ENCODE assay signal across 32 cellular contexts in genomic region chr20:37120497-37120896, GRCh38.
"Had no signal": no experiment of that assay in that cellular context is flagged by ENCODE, and none has a peak within 500 bp of the region (broad histone marks: within the 10 kb centered on the region; RNA-seq: fewer than 3 reads in every experiment).

No MANE protein-coding gene starts in this region.

- H2AFZ ChIP-seq: parathyroid adenoma had no signal

- H3K9me3 ChIP-seq: ovary, psoas muscle, spleen, suprapubic skin, testis, tibial nerve, upper lobe of left lung, vagina had no signal

- H3K27me3 ChIP-seq: ovary, spleen, suprapubic skin, testis, tibial nerve, upper lobe of left lung, vagina had no signal

- H3K4me1 Mint-ChIP-seq: naive thymus-derived CD8-positive, alpha-beta T cell; nephron progenitor cell; neural crest cell; stimulated activated memory B cell treated with anti-CD40 and anti-IgM and Interleukin-4, amounts not matched to agents 10 μg/mL and 1 μg/mL and 100 μg/mL, for 72 hours; stimulated activated naive CD8-positive, alpha-beta T cell treated with anti-CD3 and anti-CD28 coated beads, Interleukin-15, amount 100 ng/mL, for 72 hours had no signal

- H3K4me2 ChIP-seq: smooth muscle cell had no signal

- H3K27ac ChIP-seq: ovary, parathyroid adenoma, psoas muscle, skin epidermis, spleen, suprapubic skin, testis, tibial nerve, upper lobe of left lung, vagina had no signal

- H3K4me1 ChIP-seq: parathyroid adenoma, psoas muscle, spleen, suprapubic skin, testis, tibial nerve, upper lobe of left lung, vagina had no signal

- FAIRE-seq: urothelium cell line had no signal

- H3K27me3 Mint-ChIP-seq: naive thymus-derived CD8-positive, alpha-beta T cell; natural killer cell treated with Interleukin-12 subunit alpha and Interleukin-12 subunit beta and Interleukin-15 and Interleukin-18, amount 100 ng/mL, for 72 hours; progenitor cell of endocrine pancreas; stimulated activated memory B cell treated with anti-CD40 and anti-IgM and Interleukin-4, amounts not matched to agents 10 μg/mL and 1 μg/mL and 100 μg/mL, for 72 hours; stimulated activated naive CD8-positive, alpha-beta T cell treated with anti-CD3 and anti-CD28 coated beads, Interleukin-15, amount 100 ng/mL, for 72 hours had no signal

- H3K36me3 ChIP-seq: ovary, spleen, suprapubic skin, upper lobe of left lung, vagina had no signal

- ATAC-seq: naive thymus-derived CD8-positive, alpha-beta T cell; natural killer cell treated with Interleukin-12 subunit alpha and Interleukin-12 subunit beta and Interleukin-15 and Interleukin-18, amount 100 ng/mL, for 72 hours; psoas muscle; right cardiac atrium; sciatic nerve; stimulated activated memory B cell treated with anti-CD40 and anti-IgM and Interleukin-4, amounts not matched to agents 10 μg/mL and 1 μg/mL and 100 μg/mL, for 72 hours; stimulated activated naive CD8-positive, alpha-beta T cell treated with anti-CD3 and anti-CD28 coated beads, Interleukin-15, amount 100 ng/mL, for 72 hours; stimulated activated naive CD8-positive, alpha-beta T cell treated with anti-CD3 and anti-CD28 coated beads, Interleukin-15, Interleukin-2, amounts not matched to agents 100 U/mL and 50 U/mL, for 24 hours had no signal

- H3K79me2 ChIP-seq: parathyroid adenoma had no signal

- H3K9ac ChIP-seq: parathyroid adenoma had no signal

- DNase-seq: naive thymus-derived CD8-positive, alpha-beta T cell; nephron progenitor cell; occipital lobe; ovary; posterior cingulate gyrus; psoas muscle; right cardiac atrium; stimulated activated CD4-positive, alpha-beta T cell treated with anti-CD3 and anti-CD28 coated beads, Interleukin-12 subunit alpha, Interleukin-12 subunit beta, amount 100 ng/mL, for 4 hours; stimulated activated CD4-positive, alpha-beta T cell treated with anti-CD3 and anti-CD28 coated beads, Interleukin-1b, Interleukin-23, amount 100 ng/mL, for 48 hours; stimulated activated CD4-positive, alpha-beta T cell treated with anti-CD3 and anti-CD28 coated beads, Interleukin-4, amount 100 ng/mL, for 1 hour; stimulated activated CD4-positive, alpha-beta T cell treated with anti-CD3 and anti-CD28 coated beads, Interleukin-4, amount 100 ng/mL, for 4 hours; stimulated activated CD8-positive, alpha-beta memory T cell treated with anti-CD3 and anti-CD28 coated beads, Interleukin-4, amount 100 ng/mL, for 48 hours; stimulated activated naive CD4-positive, alpha-beta T cell; stimulated activated naive CD8-positive, alpha-beta T cell treated with anti-CD3 and anti-CD28 coated beads, Interleukin-15, amount 100 ng/mL, for 72 hours; stimulated activated naive CD8-positive, alpha-beta T cell treated with anti-CD3 and anti-CD28 coated beads, Interleukin-15, Interleukin-2, amounts not matched to agents 100 U/mL and 50 U/mL, for 24 hours; substantia nigra; testis; trophoblast cell; upper lobe of left lung had no signal

- H3K36me3 Mint-ChIP-seq: naive thymus-derived CD8-positive, alpha-beta T cell; natural killer cell treated with Interleukin-12 subunit alpha and Interleukin-12 subunit beta and Interleukin-15 and Interleukin-18, amount 100 ng/mL, for 72 hours; stimulated activated memory B cell treated with anti-CD40 and anti-IgM and Interleukin-4, amounts not matched to agents 10 μg/mL and 1 μg/mL and 100 μg/mL, for 72 hours had no signal

- H3K4me3 ChIP-seq: ovary, psoas muscle, skin epidermis, smooth muscle cell, spleen, suprapubic skin, testis, tibial nerve, upper lobe of left lung, vagina had no signal

- H3K9me3 Mint-ChIP-seq: naive thymus-derived CD8-positive, alpha-beta T cell; natural killer cell treated with Interleukin-12 subunit alpha and Interleukin-12 subunit beta and Interleukin-15 and Interleukin-18, amount 100 ng/mL, for 72 hours; neural crest cell; stimulated activated memory B cell treated with anti-CD40 and anti-IgM and Interleukin-4, amounts not matched to agents 10 μg/mL and 1 μg/mL and 100 μg/mL, for 72 hours; stimulated activated naive CD8-positive, alpha-beta T cell treated with anti-CD3 and anti-CD28 coated beads, Interleukin-15, amount 100 ng/mL, for 72 hours had no signal

- H3K27ac Mint-ChIP-seq: naive thymus-derived CD8-positive, alpha-beta T cell; natural killer cell treated with Interleukin-12 subunit alpha and Interleukin-12 subunit beta and Interleukin-15 and Interleukin-18, amount 100 ng/mL, for 72 hours; nephron progenitor cell; progenitor cell of endocrine pancreas; stimulated activated memory B cell treated with anti-CD40 and anti-IgM and Interleukin-4, amounts not matched to agents 10 μg/mL and 1 μg/mL and 100 μg/mL, for 72 hours; stimulated activated naive CD8-positive, alpha-beta T cell treated with anti-CD3 and anti-CD28 coated beads, Interleukin-15, amount 100 ng/mL, for 72 hours had no signal

- H3K4me3 Mint-ChIP-seq: naive thymus-derived CD8-positive, alpha-beta T cell; natural killer cell treated with Interleukin-12 subunit alpha and Interleukin-12 subunit beta and Interleukin-15 and Interleukin-18, amount 100 ng/mL, for 72 hours; nephron progenitor cell; neural crest cell; stimulated activated memory B cell treated with anti-CD40 and anti-IgM and Interleukin-4, amounts not matched to agents 10 μg/mL and 1 μg/mL and 100 μg/mL, for 72 hours; stimulated activated naive CD8-positive, alpha-beta T cell treated with anti-CD3 and anti-CD28 coated beads, Interleukin-15, amount 100 ng/mL, for 72 hours had no signal
